ENCODE assay signal across 8 cellular contexts in the genomic region with DNA sequence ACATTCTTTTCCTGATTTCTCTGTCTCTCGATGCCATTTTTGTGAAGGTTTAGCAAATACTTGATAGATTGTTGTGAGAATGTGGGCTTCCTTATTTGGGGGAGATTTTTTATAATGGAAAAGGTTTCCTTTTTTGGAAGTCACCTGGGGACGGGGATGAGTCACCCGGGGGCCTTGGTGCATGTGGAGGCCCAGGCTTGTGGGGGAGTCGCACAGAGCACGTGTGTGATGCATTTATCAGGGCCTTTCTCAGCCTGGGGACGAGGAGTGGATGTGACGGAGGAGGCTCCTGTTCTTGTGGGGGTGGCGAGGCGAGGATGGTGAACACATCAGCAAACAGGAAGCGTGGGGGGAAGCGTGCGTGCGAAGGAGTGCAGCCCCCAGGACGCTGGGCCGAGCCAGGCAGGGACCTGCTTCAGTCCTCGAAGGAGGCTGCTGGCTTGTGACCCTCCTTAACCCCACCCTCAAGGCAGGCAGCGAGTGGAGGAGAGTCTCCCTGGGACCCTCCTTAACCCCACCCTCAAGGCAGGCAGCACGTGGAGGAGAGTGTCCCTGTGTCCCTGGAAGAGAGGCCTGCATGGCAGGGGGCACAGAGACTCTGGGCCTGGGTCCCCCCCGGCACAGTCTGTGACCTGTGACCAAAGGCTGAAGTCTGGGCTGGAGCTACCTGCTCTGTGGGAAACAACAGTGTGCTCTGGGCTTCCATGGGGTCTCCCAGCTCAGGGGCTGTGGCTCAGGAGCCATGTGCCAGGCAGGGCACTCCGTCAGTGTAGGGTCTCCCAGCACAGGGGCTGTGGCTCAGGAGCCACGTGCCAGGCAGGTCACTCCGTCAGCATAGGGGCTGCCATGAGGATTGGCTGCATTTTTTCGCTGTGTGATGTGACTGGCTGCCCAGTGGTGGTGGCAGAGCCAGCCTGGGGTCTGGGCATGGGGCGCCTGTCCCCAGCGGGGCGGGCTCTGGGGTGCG. TPM values are rescaled to one million over a fixed set of nuclear protein-coding genes. Genes with fewer than 3 reads are reported as not detected.
A peak's percentile ranks its signal among the peaks of the same experiment; 100 is the strongest.
DNase-seq lines count a peak whose midpoint lies in the region; ATAC-seq, FAIRE-seq and TF ChIP-seq lines count a peak whose summit lies in the region.

No MANE protein-coding gene starts in this region.

- H3K4me3 ChIP-seq in lower lobe of right lung = no peak overlapping the region

- no peaks in the 10 kb centered on the region for H3K27me3 ChIP-seq in lower lobe of right lung (ENCODE audit: low read depth)

- DNase-seq in GM19239 (ENCODE audit: insufficient read length, low spot score) (peak; percentile 48), WTC11 (ENCODE audit: low spot score) (no peak), dermis blood vessel endothelial cell (peak; percentile 14), lower lobe of right lung (no peak), NCI-H345 (lab: John Stamatoyannopoulos, UW) (no peak), middle frontal gyrus (ENCODE audit: extremely low spot score, low spot score) (no peak)
- peak; percentile 59 for DNase-seq in stimulated activated CD4-positive, alpha-beta T cell treated with anti-CD3 and anti-CD28 coated beads, Interleukin-4, amount 100 ng/mL, for 24 hours

- intact Hi-C loops in lower lobe of right lung (cut with DNase I) = no loop called here

- H3K27ac Mint-ChIP-seq in WTC11 = peak overlapping the region; percentile 72

- no peaks in the 10 kb centered on the region for H3K36me3 Mint-ChIP-seq in WTC11

- peaks cover 38% of the 10 kb centered on the region for H3K4me1 ChIP-seq in lower lobe of right lung

- H3K9me3 Mint-ChIP-seq in WTC11 = no peaks in the 10 kb centered on the region

- H3K9me3 ChIP-seq in lower lobe of right lung = no peaks in the 10 kb centered on the region

- no peaks in the 10 kb centered on the region for H3K27me3 Mint-ChIP-seq in WTC11 (ENCODE audit: low read depth)

- POLR2A ChIA-PET in WTC11 (lab: Charles Lee) = no interaction called here

- no peak overlapping the region for H3K4me3 Mint-ChIP-seq in WTC11

- H3K27ac ChIP-seq in lower lobe of right lung = no peak overlapping the region

- CTCF ChIA-PET in WTC11 (lab: Charles Lee) = interaction anchor here (1.0 to 4.0 kb wide), 2 partner anchors 16 to 19 kb away, joined by 5 to 16 read pairs; no protein-coding TSS in a partner anchor

- FAIRE-seq in GM19239 (lab: Jason Lieb, UNC) = no peak

- peak; percentile 25 for ATAC-seq in WTC11
- ATAC-seq in lower lobe of right lung = no peak
- no peak for ATAC-seq in HG03045 (IDR thresholded peaks at IDR 0.05; ENCODE audit: unreplicated experiment)

- peaks cover 34% of the 10 kb centered on the region for H3K4me1 Mint-ChIP-seq in WTC11

- TF ChIP-seq CTCF in WTC11 (IDR thresholded peaks at IDR 0.05) = no peak
- TF ChIP-seq CTCF in lower lobe of right lung (IDR thresholded peaks at IDR 0.05) = no peak

- peaks cover 14% of the 10 kb centered on the region for H3K36me3 ChIP-seq in lower lobe of right lung

TF ChIP-seq in WTC11, 78 proteins besides CTCF, POLR2A, EP300 and RAD21:
- TF ChIP-seq ZNF121 (CRISPR knock-in tag; IDR thresholded peaks at IDR 0.05) = no peak
- TF ChIP-seq, protein P1, sequence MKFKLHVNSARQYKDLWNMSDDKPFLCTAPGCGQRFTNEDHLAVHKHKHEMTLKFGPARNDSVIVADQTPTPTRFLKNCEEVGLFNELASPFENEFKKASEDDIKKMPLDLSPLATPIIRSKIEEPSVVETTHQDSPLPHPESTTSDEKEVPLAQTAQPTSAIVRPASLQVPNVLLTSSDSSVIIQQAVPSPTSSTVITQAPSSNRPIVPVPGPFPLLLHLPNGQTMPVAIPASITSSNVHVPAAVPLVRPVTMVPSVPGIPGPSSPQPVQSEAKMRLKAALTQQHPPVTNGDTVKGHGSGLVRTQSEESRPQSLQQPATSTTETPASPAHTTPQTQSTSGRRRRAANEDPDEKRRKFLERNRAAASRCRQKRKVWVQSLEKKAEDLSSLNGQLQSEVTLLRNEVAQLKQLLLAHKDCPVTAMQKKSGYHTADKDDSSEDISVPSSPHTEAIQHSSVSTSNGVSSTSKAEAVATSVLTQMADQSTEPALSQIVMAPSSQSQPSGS (CRISPR knock-in tag; IDR thresholded peaks at IDR 0.05; ENCODE audit: borderline replicate concordance, low read depth) = no peak
- TF ChIP-seq, protein P2, sequence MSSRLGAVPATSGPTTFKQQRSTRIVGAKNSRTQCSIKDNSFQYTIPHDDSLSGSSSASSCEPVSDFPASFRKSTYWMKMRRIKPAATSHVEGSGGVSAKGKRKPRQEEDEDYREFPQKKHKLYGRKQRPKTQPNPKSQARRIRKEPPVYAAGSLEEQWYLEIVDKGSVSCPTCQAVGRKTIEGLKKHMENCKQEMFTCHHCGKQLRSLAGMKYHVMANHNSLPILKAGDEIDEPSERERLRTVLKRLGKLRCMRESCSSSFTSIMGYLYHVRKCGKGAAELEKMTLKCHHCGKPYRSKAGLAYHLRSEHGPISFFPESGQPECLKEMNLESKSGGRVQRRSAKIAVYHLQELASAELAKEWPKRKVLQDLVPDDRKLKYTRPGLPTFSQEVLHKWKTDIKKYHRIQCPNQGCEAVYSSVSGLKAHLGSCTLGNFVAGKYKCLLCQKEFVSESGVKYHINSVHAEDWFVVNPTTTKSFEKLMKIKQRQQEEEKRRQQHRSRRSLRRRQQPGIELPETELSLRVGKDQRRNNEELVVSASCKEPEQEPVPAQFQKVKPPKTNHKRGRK (CRISPR knock-in tag; IDR thresholded peaks at IDR 0.05; ENCODE audit: borderline replicate concordance) = no peak
- TF ChIP-seq CREM (CRISPR knock-in tag; IDR thresholded peaks at IDR 0.05) = no peak
- TF ChIP-seq RORB (CRISPR knock-in tag; IDR thresholded peaks at IDR 0.05) = no peak
- TF ChIP-seq EMX1 (CRISPR knock-in tag; IDR thresholded peaks at IDR 0.05) = no peak
- TF ChIP-seq, protein P3, sequence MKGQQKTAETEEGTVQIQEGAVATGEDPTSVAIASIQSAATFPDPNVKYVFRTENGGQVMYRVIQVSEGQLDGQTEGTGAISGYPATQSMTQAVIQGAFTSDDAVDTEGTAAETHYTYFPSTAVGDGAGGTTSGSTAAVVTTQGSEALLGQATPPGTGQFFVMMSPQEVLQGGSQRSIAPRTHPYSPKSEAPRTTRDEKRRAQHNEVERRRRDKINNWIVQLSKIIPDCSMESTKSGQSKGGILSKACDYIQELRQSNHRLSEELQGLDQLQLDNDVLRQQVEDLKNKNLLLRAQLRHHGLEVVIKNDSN (CRISPR knock-in tag; IDR thresholded peaks at IDR 0.05) = no peak

RNA-seq across cellular contexts. Expression of a gene that starts 57.2 kb away (rescaled TPM):
- total RNA-seq in WTC11 (2021) (5.6 to 9.7 TPM (median 9.4 TPM) in 3 replicates), dermis blood vessel endothelial cell (56.8 and 153 TPM in 2 replicates), lower lobe of right lung (83.3 TPM)

Comparison
In these comparisons a context has a peak if more than half of its experiments do, and no peak if none do; other contexts are left out.
1. DNase-seq: peak in GM19239 (single experiment), dermis blood vessel endothelial cell (single experiment) and stimulated activated CD4-positive, alpha-beta T cell treated with anti-CD3 and anti-CD28 coated beads, Interleukin-4, amount 100 ng/mL, for 24 hours (single experiment); none in WTC11 (single experiment), lower lobe of right lung (single experiment), NCI-H345 (single experiment) and middle frontal gyrus (single experiment).